Comparison of ENCODE assay signal across 18 cellular contexts in genomic region chr9:93666279-93666784, GRCh38.
A peak's percentile ranks its signal among the peaks of the same experiment; 100 is the strongest.
DNase-seq lines count a peak whose midpoint lies in the region; ATAC-seq and TF ChIP-seq lines count a peak whose summit lies in the region.
"Had no signal": no experiment of that assay in that cellular context is flagged by ENCODE, and none has a peak within 500 bp of the region (broad histone marks: within the 10 kb centered on the region; RNA-seq: fewer than 3 reads in every experiment).

No MANE protein-coding gene starts in this region.

- no peak overlapping the region for H3K27ac Mint-ChIP-seq in MCF 10A (ENCODE audit: low read depth, unreplicated experiment)

- intact Hi-C loops in adrenal gland (cut with DNase I) (no loop called here), left ventricle myocardium superior (cut with micrococcal nuclease) (no loop called here), posterior vena cava (cut with DNase I) (no loop called here), MCF 10A (cut with micrococcal nuclease) (no loop called here)

- no peak for ATAC-seq in left ventricle myocardium superior
- no peak for ATAC-seq in HG03095 (IDR thresholded peaks at IDR 0.05; ENCODE audit: unreplicated experiment)

- peak; percentile 33 for DNase-seq in activated CD8-positive, alpha-beta memory T cell treated with anti-CD3 and anti-CD28 coated beads for 24 hours
- DNase-seq in activated CD8-positive, alpha-beta memory T cell treated with anti-CD3 and anti-CD28 coated beads, Interleukin-2, amount 50 U/mL, for 4 hours, result no peak
- DNase-seq in adrenal gland, result peak in 4 of 7 donors; percentile 1 to 11 (median 6)
- DNase-seq in left ventricle myocardium superior, result peak; percentile 9
- peak; percentile 19 for DNase-seq in posterior vena cava (ENCODE audit: low spot score)
- DNase-seq in EL, result no peak
- no peak for DNase-seq in MCF 10A (ENCODE audit: unreplicated experiment)
- DNase-seq: C1 segment of cervical spinal cord, DMS 273 treated with DMSO at 0.1 percent for 48 hours, GOT3, MG63, NCI-H1092 treated with DMSO at 0.1 percent for 48 hours, NCI-H1694, NCI-H2107, NCI-H345, NCI-H526 treated with DMSO at 0.1 percent for 48 hours had no signal

- 91 to 95% (median 93%) methylated on average over 8 to 9 of the region's 9 CpGs for WGBS in adrenal gland, 4 donors

- no peak overlapping the region for H3K4me3 Mint-ChIP-seq in MCF 10A (ENCODE audit: unreplicated experiment)

- H3K4me1 Mint-ChIP-seq in MCF 10A (ENCODE audit: insufficient read depth, unreplicated experiment), result no peaks in the 10 kb centered on the region

- H3K9me3 ChIP-seq in adrenal gland (replicated peaks in 1 of 3), result no peaks in the 10 kb centered on the region
- H3K9me3 ChIP-seq: MG63 had no signal

- H3K9me3 Mint-ChIP-seq in MCF 10A (ENCODE audit: unreplicated experiment), result no peaks in the 10 kb centered on the region

- H3K27ac ChIP-seq in adrenal gland, result no peak overlapping the region
- H3K27ac ChIP-seq: KMS-11 had no signal

- no peak for TF ChIP-seq CTCF in adrenal gland (IDR thresholded peaks at IDR 0.05)
- TF ChIP-seq CTCF in MCF 10A (IDR thresholded peaks at IDR 0.05; ENCODE audit: unreplicated experiment), result no peak

- no peaks in the 10 kb centered on the region for H3K27me3 Mint-ChIP-seq in MCF 10A (ENCODE audit: insufficient read depth, unreplicated experiment)

- no peaks in the 10 kb centered on the region for H3K4me1 ChIP-seq in adrenal gland (replicated peaks in 1 of 2)

- H3K36me3 Mint-ChIP-seq in MCF 10A (ENCODE audit: insufficient read depth, unreplicated experiment), result no peaks in the 10 kb centered on the region

- no TSS peak for BruUV-seq in MCF 10A (replicated peaks; lab: Mats Ljungman, UMichigan)

- no peak for TF ChIP-seq POLR2A in adrenal gland (IDR thresholded peaks at IDR 0.05)

- H3K4me3 ChIP-seq in adrenal gland, result no peak overlapping the region
- H3K4me3 ChIP-seq: MG63 had no signal

- peaks cover 0 to 3% of the 10 kb centered on the region in 2 donors for H3K36me3 ChIP-seq in adrenal gland (replicated peaks in 1 of 2)
- H3K36me3 ChIP-seq: MG63 had no signal

- no peaks in the 10 kb centered on the region for H3K27me3 ChIP-seq in adrenal gland
- H3K27me3 ChIP-seq: MG63 had no signal

- CTCF ChIA-PET in MCF 10A (lab: Yijun Ruan, JAX), result interaction anchor here (1.7 kb wide), 1 partner anchor 15 kb away, joined by 8 read pairs; no protein-coding TSS in a partner anchor

- POLR2A ChIA-PET in MCF 10A (lab: Yijun Ruan, JAX), result no interaction called here

Comparison
In these comparisons a context has a peak if more than half of its experiments do, and no peak if none do; other contexts are left out.
1. DNase-seq: peak in activated CD8-positive, alpha-beta memory T cell treated with anti-CD3 and anti-CD28 coated beads for 24 hours (single experiment), adrenal gland (4 of 7), left ventricle myocardium superior (single experiment) and posterior vena cava (single experiment); none in activated CD8-positive, alpha-beta memory T cell treated with anti-CD3 and anti-CD28 coated beads, Interleukin-2, amount 50 U/mL, for 4 hours (single experiment), EL (single experiment) and MCF 10A (single experiment).